ENCODE assay signal across 8 cellular contexts in the genomic region with DNA sequence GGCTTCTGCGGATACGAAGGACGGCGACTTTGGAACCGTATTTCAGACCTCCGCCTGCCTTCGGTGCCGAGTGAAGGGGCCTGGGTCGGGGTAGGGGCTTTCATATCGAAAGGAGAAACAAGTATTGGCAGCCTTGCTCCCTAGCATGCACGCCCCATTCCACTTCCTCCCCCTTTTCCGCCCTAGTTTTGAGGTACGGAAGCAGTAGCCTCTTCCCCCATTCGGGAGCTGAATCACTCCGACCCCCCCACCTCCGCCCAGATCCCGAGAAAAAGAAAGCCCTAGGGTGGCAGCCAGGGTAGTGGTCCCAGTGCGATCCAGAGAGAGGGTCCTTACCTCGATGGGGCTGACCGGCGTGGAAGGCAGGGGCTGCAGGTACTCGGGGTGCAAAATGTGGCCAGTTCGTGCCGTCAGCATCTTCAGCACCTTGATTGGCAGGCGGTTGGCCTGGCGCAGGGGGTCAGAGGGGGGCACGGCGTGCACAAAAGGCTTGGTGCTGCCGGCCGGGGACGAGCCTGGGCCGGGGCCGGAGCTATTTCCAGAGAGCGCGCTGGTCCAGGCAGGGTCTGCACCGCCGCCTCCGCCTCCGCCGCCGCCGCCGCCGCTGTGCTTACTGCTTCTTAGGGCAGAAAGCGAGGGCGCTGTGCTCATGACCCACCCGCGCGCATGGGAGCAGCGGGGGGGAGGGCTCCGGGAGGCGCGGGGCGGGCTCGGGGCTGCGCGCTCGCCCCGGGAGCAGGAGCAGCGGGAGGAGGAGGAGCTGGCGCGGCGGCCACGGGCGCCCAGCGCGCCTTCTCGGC. TPM values are rescaled to one million over a fixed set of nuclear protein-coding genes. Genes with fewer than 3 reads are reported as not detected.
A peak's percentile ranks its signal among the peaks of the same experiment; 100 is the strongest.
DNase-seq lines count a peak whose midpoint lies in the region; ATAC-seq and TF ChIP-seq lines count a peak whose summit lies in the region.

No MANE protein-coding gene starts in this region.

- ATAC-seq in GM19324 (IDR thresholded peaks at IDR 0.05; ENCODE audit: low FRiP score, unreplicated experiment) (peak; percentile 25), GM18870 (IDR thresholded peaks at IDR 0.05; ENCODE audit: unreplicated experiment) (no peak)
- ATAC-seq in activated CD8-positive, alpha-beta T cell treated with anti-CD3 and anti-CD28 coated beads, Interleukin-2, amount 10 ng/mL, durations not matched to agents 7 days and 5 days = peak; percentile 29

- peak overlapping the region; percentile 94 for H3K9ac ChIP-seq in HUES6 (ENCODE audit: low read length)

- no peak overlapping the region; the same call in 1 of the 2 replicates for H3K27ac ChIP-seq in HUES6 (ENCODE audit: low read depth, low read length)

- CTCF ChIA-PET in activated CD8-positive, alpha-beta T cell treated with anti-CD3 and anti-CD28 coated beads, Interleukin-2, amount 10 ng/mL, durations not matched to agents 7 days and 5 days (lab: Charles Lee) = no interaction called here

- H3K27ac Mint-ChIP-seq in activated CD8-positive, alpha-beta T cell treated with anti-CD3 and anti-CD28 coated beads, Interleukin-2, amount 10 ng/mL, durations not matched to agents 7 days and 5 days = no peak overlapping the region
- peak overlapping the region; percentile 70 for H3K27ac Mint-ChIP-seq in osteocyte (ENCODE audit: unreplicated experiment)

- no peak for TF ChIP-seq CTCF in osteocyte (IDR thresholded peaks at IDR 0.05)

- peak overlapping the region; percentile 67 for H3K4me3 Mint-ChIP-seq in activated CD8-positive, alpha-beta T cell treated with anti-CD3 and anti-CD28 coated beads, Interleukin-2, amount 10 ng/mL, durations not matched to agents 7 days and 5 days
- H3K4me3 Mint-ChIP-seq in osteocyte (ENCODE audit: unreplicated experiment) = peak overlapping the region; percentile 94

- H3K36me3 Mint-ChIP-seq in activated CD8-positive, alpha-beta T cell treated with anti-CD3 and anti-CD28 coated beads, Interleukin-2, amount 10 ng/mL, durations not matched to agents 7 days and 5 days (ENCODE audit: low read depth) = peaks cover 3% of the 10 kb centered on the region
- peaks cover 13% of the 10 kb centered on the region for H3K36me3 Mint-ChIP-seq in osteocyte (ENCODE audit: unreplicated experiment)

- H3K4me3 ChIP-seq in HUES6 (ENCODE audit: low read depth, low read length) = peak overlapping the region; percentile 78

- peaks cover 34% of the 10 kb centered on the region for H3K4me1 Mint-ChIP-seq in activated CD8-positive, alpha-beta T cell treated with anti-CD3 and anti-CD28 coated beads, Interleukin-2, amount 10 ng/mL, durations not matched to agents 7 days and 5 days (ENCODE audit: low read depth)
- H3K4me1 Mint-ChIP-seq in osteocyte (ENCODE audit: unreplicated experiment) = peaks cover 35% of the 10 kb centered on the region

- DNase-seq in COLO668 (lab: John Stamatoyannopoulos, UW; ENCODE audit: unreplicated experiment) = peak; percentile 77
- DNase-seq in activated CD8-positive, alpha-beta T cell treated with anti-CD3 and anti-CD28 coated beads, Interleukin-2, amount 10 ng/mL, durations not matched to agents 7 days and 5 days = no peak
- peak; percentile 39 for DNase-seq in germinal center (ENCODE audit: low spot score)
- peak; percentile 88 for DNase-seq in osteocyte (ENCODE audit: extremely low spot score, unreplicated experiment)
- DNase-seq in NCI-H187 treated with DMSO at 0.1 percent for 48 hours (lab: John Stamatoyannopoulos, UW) = no peak

- peaks cover 59% of the 10 kb centered on the region for H3K27me3 Mint-ChIP-seq in activated CD8-positive, alpha-beta T cell treated with anti-CD3 and anti-CD28 coated beads, Interleukin-2, amount 10 ng/mL, durations not matched to agents 7 days and 5 days (ENCODE audit: low read depth)
- H3K27me3 Mint-ChIP-seq in osteocyte (ENCODE audit: unreplicated experiment) = peaks cover 32% of the 10 kb centered on the region

- H3K36me3 ChIP-seq in HUES6 (ENCODE audit: control insufficient read depth, insufficient read depth, low read length) = no peaks in the 10 kb centered on the region

- POLR2A ChIA-PET in activated CD8-positive, alpha-beta T cell treated with anti-CD3 and anti-CD28 coated beads, Interleukin-2, amount 10 ng/mL, durations not matched to agents 7 days and 5 days (lab: Charles Lee) = no interaction called here

- H3K4me1 ChIP-seq in HUES6 (ENCODE audit: control insufficient read depth, insufficient read depth, low read length) = peaks cover 35% of the 10 kb centered on the region

- peaks cover 92% of the 10 kb centered on the region for H3K27me3 ChIP-seq in HUES6 (ENCODE audit: control insufficient read depth, insufficient read depth, low read length)

- H3K9me3 ChIP-seq in HUES6 (ENCODE audit: control insufficient read depth, insufficient read depth, low read depth, low read length) = no peaks in the 10 kb centered on the region

- H3K9me3 Mint-ChIP-seq in activated CD8-positive, alpha-beta T cell treated with anti-CD3 and anti-CD28 coated beads, Interleukin-2, amount 10 ng/mL, durations not matched to agents 7 days and 5 days (ENCODE audit: insufficient read depth) = no peaks in the 10 kb centered on the region
- no peaks in the 10 kb centered on the region for H3K9me3 Mint-ChIP-seq in osteocyte (ENCODE audit: unreplicated experiment)

RNA-seq across cellular contexts. Expression of a gene that starts 0.6 kb away (rescaled TPM):
- under 1 TPM in 1 of 2 experiments, not detected in 1; 0.26 TPM for total RNA-seq in activated CD8-positive, alpha-beta T cell treated with anti-CD3 and anti-CD28 coated beads, Interleukin-2, amount 10 ng/mL, durations not matched to agents 7 days and 5 days
- 38.5 and 42.1 TPM in 2 replicates for total RNA-seq in osteocyte

RNA-seq across cellular contexts. Expression of a gene that starts 30.5 kb away (rescaled TPM):
- not detected for total RNA-seq in activated CD8-positive, alpha-beta T cell treated with anti-CD3 and anti-CD28 coated beads, Interleukin-2, amount 10 ng/mL, durations not matched to agents 7 days and 5 days
- 0.19 and 1.3 TPM in 2 replicates for total RNA-seq in osteocyte

Comparison
In these comparisons a context has a peak if more than half of its experiments do, and no peak if none do; other contexts are left out.
1. DNase-seq: peak in COLO668 (single experiment), germinal center (single experiment) and osteocyte (single experiment); none in activated CD8-positive, alpha-beta T cell treated with anti-CD3 and anti-CD28 coated beads, Interleukin-2, amount 10 ng/mL, durations not matched to agents 7 days and 5 days (single experiment) and NCI-H187 treated with DMSO at 0.1 percent for 48 hours (single experiment).
2. RNA of a gene that starts 0.6 kb away (total RNA-seq): 38.5 to 42.1 TPM in osteocyte; 0.26 TPM in activated CD8-positive, alpha-beta T cell treated with anti-CD3 and anti-CD28 coated beads, Interleukin-2, amount 10 ng/mL, durations not matched to agents 7 days and 5 days; every median in the first group is over 10 times any median in the second.